ENCODE assay signal across 12 cellular contexts in genomic region chr15:79218588-79219200, GRCh38.
DNase-seq lines count a peak whose midpoint lies in the region; ATAC-seq, FAIRE-seq and TF ChIP-seq lines count a peak whose summit lies in the region.
"Had no signal": no experiment of that assay in that cellular context is flagged by ENCODE, and none has a peak within 500 bp of the region (broad histone marks: within the 10 kb centered on the region; RNA-seq: fewer than 3 reads in every experiment).

No MANE protein-coding gene starts in this region.

- no peaks in the 10 kb centered on the region for H3K4me1 ChIP-seq in DND-41 (ENCODE audit: insufficient read depth, low read length)
- H3K4me1 ChIP-seq: lower lobe of right lung had no signal

- intact Hi-C loops in activated CD8-positive, alpha-beta T cell treated with anti-CD3 and anti-CD28 coated beads for 36 hours (cut with micrococcal nuclease): no loop called here

- H3K36me3 Mint-ChIP-seq in activated CD8-positive, alpha-beta T cell treated with anti-CD3 and anti-CD28 coated beads for 36 hours (ENCODE audit: low read depth): no peaks in the 10 kb centered on the region

- ATAC-seq in DND-41 (ENCODE audit: insufficient read depth, low read depth): no peak
- ATAC-seq in GM19463 (IDR thresholded peaks at IDR 0.05; ENCODE audit: unreplicated experiment): no peak
- ATAC-seq in activated CD8-positive, alpha-beta T cell treated with anti-CD3 and anti-CD28 coated beads for 36 hours: no peak
- ATAC-seq in HG03439 (IDR thresholded peaks at IDR 0.05; ENCODE audit: unreplicated experiment): no peak
- ATAC-seq: lower lobe of right lung; stimulated activated naive CD8-positive, alpha-beta T cell treated with anti-CD3 and anti-CD28 coated beads, Interleukin-15, Interleukin-2, amounts not matched to agents 100 U/mL and 50 U/mL, for 24 hours had no signal

- no peaks in the 10 kb centered on the region for H3K27me3 ChIP-seq in DND-41 (ENCODE audit: insufficient read depth, low read length, poor library complexity)
- H3K27me3 ChIP-seq in bronchial epithelial cell (ENCODE audit: control insufficient read depth, insufficient read depth, low read length): no peaks in the 10 kb centered on the region

- H4K20me1 ChIP-seq in DND-41 (ENCODE audit: insufficient read depth, low read length): no peaks in the 10 kb centered on the region

- no peak overlapping the region for H3K4me2 ChIP-seq in DND-41 (ENCODE audit: insufficient read depth, low read length)

- H3K9ac ChIP-seq in DND-41 (ENCODE audit: low read depth, low read length): no peak overlapping the region

- no peaks in the 10 kb centered on the region for H3K9me3 ChIP-seq in DND-41 (ENCODE audit: insufficient read depth, low read length, severe bottlenecking)
- H3K9me3 ChIP-seq: lower lobe of right lung had no signal

- TF ChIP-seq CTCF in DND-41 (IDR thresholded peaks at IDR 0.05; ENCODE audit: borderline replicate concordance, extremely low read depth, low read length, poor library complexity, severe bottlenecking) (peak; percentile 27), LNCAP (IDR thresholded peaks at IDR 0.05) (peak; percentile 68), bronchial epithelial cell (IDR thresholded peaks at IDR 0.05; ENCODE audit: insufficient read depth, low read length, severe bottlenecking) (peak; percentile 34)
- TF ChIP-seq CTCF in activated CD8-positive, alpha-beta T cell treated with anti-CD3 and anti-CD28 coated beads for 36 hours (IDR thresholded peaks at IDR 0.05): no peak

- peaks cover 5% of the 10 kb centered on the region for H3K9me3 Mint-ChIP-seq in activated CD8-positive, alpha-beta T cell treated with anti-CD3 and anti-CD28 coated beads for 36 hours

- DNase-seq in DND-41 (no peak), bronchial epithelial cell (ENCODE audit: low read depth) (peak; percentile 8), myocyte (ENCODE audit: low read depth) (peak; percentile 64), KG1 (lab: John Stamatoyannopoulos, UW) (no peak)
- DNase-seq in activated CD8-positive, alpha-beta T cell treated with anti-CD3 and anti-CD28 coated beads for 36 hours: no peak
- DNase-seq: activated T-cell treated with anti-CD3 and anti-CD28 coated beads, Interleukin-2, amount 50 U/mL, for 48 hours; lower lobe of right lung; NCI-H2029; stimulated activated naive CD8-positive, alpha-beta T cell treated with anti-CD3 and anti-CD28 coated beads, Interleukin-15, Interleukin-2, amounts not matched to agents 100 U/mL and 50 U/mL, for 24 hours had no signal

- POLR2A ChIA-PET in activated CD8-positive, alpha-beta T cell treated with anti-CD3 and anti-CD28 coated beads for 36 hours (lab: Charles Lee): no interaction called here

- H3K36me3 ChIP-seq in DND-41 (ENCODE audit: insufficient read depth, low read length) (no peaks in the 10 kb centered on the region), bronchial epithelial cell (ENCODE audit: control insufficient read depth, insufficient read depth, low read length) (no peaks in the 10 kb centered on the region)
- H3K36me3 ChIP-seq: lower lobe of right lung had no signal

- H3K4me3 ChIP-seq in DND-41 (ENCODE audit: low read depth in 1 of 2, low read length in 2 of 2) (no peak overlapping the region), bronchial epithelial cell (ENCODE audit: low read depth, low read length) (no peak overlapping the region)
- H3K4me3 ChIP-seq: lower lobe of right lung had no signal

- no peak for FAIRE-seq in bronchial epithelial cell (lab: Jason Lieb, UNC)

- H3K27ac Mint-ChIP-seq in activated CD8-positive, alpha-beta T cell treated with anti-CD3 and anti-CD28 coated beads for 36 hours: no peak overlapping the region

- H3K27me3 Mint-ChIP-seq in activated CD8-positive, alpha-beta T cell treated with anti-CD3 and anti-CD28 coated beads for 36 hours: peaks cover 20% of the 10 kb centered on the region

- no peak overlapping the region for H3K4me3 Mint-ChIP-seq in activated CD8-positive, alpha-beta T cell treated with anti-CD3 and anti-CD28 coated beads for 36 hours

- H3K4me1 Mint-ChIP-seq in activated CD8-positive, alpha-beta T cell treated with anti-CD3 and anti-CD28 coated beads for 36 hours (ENCODE audit: low read depth): no peaks in the 10 kb centered on the region

- H3K27ac ChIP-seq in DND-41 (ENCODE audit: low read length): no peak overlapping the region
- H3K27ac ChIP-seq: lower lobe of right lung had no signal

- no peak overlapping the region for H2AFZ ChIP-seq in DND-41 (ENCODE audit: low read depth, low read length)

- no peaks in the 10 kb centered on the region for H3K79me2 ChIP-seq in DND-41 (ENCODE audit: insufficient read depth, low read length)

- CTCF ChIA-PET in activated CD8-positive, alpha-beta T cell treated with anti-CD3 and anti-CD28 coated beads for 36 hours (lab: Charles Lee): no interaction called here

Comparison
In these comparisons a context has a peak if more than half of its experiments do, and no peak if none do; other contexts are left out.
1. DNase-seq: peak in bronchial epithelial cell (single experiment) and myocyte (single experiment); none in DND-41 (single experiment), KG1 (single experiment) and activated CD8-positive, alpha-beta T cell treated with anti-CD3 and anti-CD28 coated beads for 36 hours (single experiment).